In genomic region chr1:231683439-231684165, GRCh38 we compare ENCODE assay signal across 9 cellular contexts. TPM values are rescaled to one million over a fixed set of nuclear protein-coding genes. Genes with fewer than 3 reads are reported as not detected.
DNase-seq lines count a peak whose midpoint lies in the region; TF ChIP-seq lines count a peak whose summit lies in the region.
"Had no signal": no experiment of that assay in that cellular context is flagged by ENCODE, and none has a peak within 500 bp of the region (broad histone marks: within the 10 kb centered on the region; RNA-seq: fewer than 3 reads in every experiment).

No MANE protein-coding gene starts in this region.

- TF ChIP-seq POLR2A in prostate gland (IDR thresholded peaks at IDR 0.05) (no peak), ovary (IDR thresholded peaks at IDR 0.05) (no peak)

- WGBS in prostate gland: 84% methylated on average over 7 of the region's 7 CpGs
- WGBS in ovary, 3 donors: 93 to 94% (median 94%) methylated on average over 7 of the region's 7 CpGs

- H3K4me1 ChIP-seq in colonic mucosa (no peaks in the 10 kb centered on the region), prostate gland (replicated peaks) (no peaks in the 10 kb centered on the region), ovary (ENCODE audit: insufficient read depth) (no peaks in the 10 kb centered on the region)

- H3K27me3 ChIP-seq in colonic mucosa (no peaks in the 10 kb centered on the region), prostate gland (replicated peaks; ENCODE audit: insufficient read depth) (no peaks in the 10 kb centered on the region), ovary (no peaks in the 10 kb centered on the region)

- intact Hi-C loops in colonic mucosa (cut with DNase I): no loop called here
- intact Hi-C loops in prostate gland (cut with DNase I): no loop called here
- intact Hi-C loops in ovary (cut with DNase I): no loop called here

- H3K27ac ChIP-seq in colonic mucosa (peak overlapping the region; percentile 37), prostate gland (peak overlapping the region; percentile 35 to 57), ovary (no peak overlapping the region)

- no peak for TF ChIP-seq EP300 in ovary (IDR thresholded peaks at IDR 0.05)

- TF ChIP-seq CTCF in colonic mucosa (IDR thresholded peaks at IDR 0.05) (no peak), prostate gland (IDR thresholded peaks at IDR 0.05) (no peak), ovary (IDR thresholded peaks at IDR 0.05) (no peak)

- no peak overlapping the region for H3K9ac ChIP-seq in colonic mucosa (ENCODE audit: low read depth in 2 of 2, low read length in 2 of 2)

- H3K9me3 ChIP-seq in colonic mucosa (no peaks in the 10 kb centered on the region), prostate gland (no peaks in the 10 kb centered on the region), ovary (no peaks in the 10 kb centered on the region)

- H3K4me3 ChIP-seq in colonic mucosa: no peak overlapping the region
- no peak overlapping the region for H3K4me3 ChIP-seq in prostate gland
- H3K4me3 ChIP-seq in ovary: no peak overlapping the region

- DNase-seq in NCI-H2171 treated with DMSO at 0.1 percent for 48 hours (lab: John Stamatoyannopoulos, UW) (peak; percentile 47), NCI-H2171 (lab: John Stamatoyannopoulos, UW) (no peak), NCI-H2081 (lab: John Stamatoyannopoulos, UW) (peak; percentile 83 to 92), colonic mucosa (no peak), prostate gland (ENCODE audit: low spot score) (no peak), ovary (no peak), amniotic stem cell (lab: John Stamatoyannopoulos, UW) (no peak), Ammon's horn (ENCODE audit: low spot score) (no peak)
- DNase-seq: stimulated activated CD4-positive, alpha-beta T cell treated with anti-CD3 and anti-CD28 coated beads, Interleukin-2, amount 100 ng/mL, for 24 hours had no signal

- H3K36me3 ChIP-seq in colonic mucosa (no peaks in the 10 kb centered on the region), prostate gland (no peaks in the 10 kb centered on the region), ovary (no peaks in the 10 kb centered on the region)

RNA-seq across cellular contexts. Expression of gene DISC1, which starts 57.0 kb away (rescaled TPM):
- total RNA-seq in colonic mucosa (1 to 10 TPM; 3.4 to 5.3 TPM), prostate gland (1 to 10 TPM; 6.7 to 9.3 TPM), ovary (10 to 100 TPM in 6 of 7 donors, 1 to 10 TPM in 1; 6.7 to 24.3 (median 13.7) TPM)
- polyA plus RNA-seq in ovary: 1 to 10 TPM; 3.0 to 5.3 TPM

Comparison
In these comparisons a context has a peak if more than half of its experiments do, and no peak if none do; other contexts are left out.
1. DNase-seq: peak in NCI-H2171 treated with DMSO at 0.1 percent for 48 hours (single experiment) and NCI-H2081 (2 of 2); none in NCI-H2171 (single experiment), colonic mucosa (single experiment), prostate gland (single experiment), ovary (0 of 5), amniotic stem cell (single experiment) and Ammon's horn (single experiment).
2. H3K27ac ChIP-seq: peak in colonic mucosa (single experiment) and prostate gland (2 of 2); none in ovary (0 of 2).